13 cellular contexts compared by ENCODE assay signal in the genomic region with DNA sequence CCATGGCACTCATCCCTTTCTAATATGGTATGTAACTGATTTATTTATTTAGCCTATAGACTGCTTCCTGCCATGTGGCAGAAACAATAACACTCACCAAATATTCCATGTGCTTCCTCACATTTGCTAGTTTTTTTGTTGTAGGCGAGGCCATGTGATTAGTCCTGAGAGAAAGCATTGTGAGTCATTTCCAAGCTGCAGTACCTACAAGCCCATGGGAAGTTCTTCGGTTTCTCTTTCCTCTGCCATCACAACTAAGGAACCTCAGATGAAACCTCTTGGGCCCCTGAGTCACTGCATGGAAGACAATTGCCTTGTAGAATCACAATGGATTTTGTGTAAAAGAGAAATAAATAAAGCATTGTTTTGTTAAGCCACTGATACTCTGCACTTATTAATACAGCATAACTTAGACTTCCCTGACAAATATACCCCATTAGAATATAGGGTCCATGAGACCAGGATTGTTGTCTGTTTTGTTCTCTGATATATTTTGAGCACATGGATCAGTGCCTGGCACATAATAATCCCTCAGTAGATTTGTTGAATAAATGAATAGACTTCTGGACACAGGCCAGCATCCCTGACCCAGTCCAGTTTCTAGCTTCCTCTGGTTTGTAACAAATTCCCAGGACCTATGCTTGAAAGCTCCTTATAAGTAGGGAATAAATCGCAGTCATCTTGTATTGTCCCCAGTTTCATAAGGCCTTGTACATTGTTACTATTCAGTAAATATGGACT. TPM values are rescaled to one million over a fixed set of nuclear protein-coding genes. Genes with fewer than 3 reads are reported as not detected.
DNase-seq lines count a peak whose midpoint lies in the region; ATAC-seq and TF ChIP-seq lines count a peak whose summit lies in the region.
"Had no signal": no experiment of that assay in that cellular context is flagged by ENCODE, and none has a peak within 500 bp of the region (broad histone marks: within the 10 kb centered on the region; RNA-seq: fewer than 3 reads in every experiment).

No MANE protein-coding gene starts in this region.

- POLR2A ChIA-PET in HCT116 (lab: Charles Lee): no interaction called here

- WGBS in smooth muscle cell (ENCODE audit: low lambda C conversion rate): 85% methylated on average over 3 of the region's 3 CpGs

- H3K79me2 ChIP-seq in HCT116 (ENCODE audit: insufficient read depth, low read length): no peaks in the 10 kb centered on the region
- H3K79me2 ChIP-seq in smooth muscle cell (ENCODE audit: low read depth): no peaks in the 10 kb centered on the region

- BruUV-seq in HCT116 (replicated peaks; lab: Mats Ljungman, UMichigan): no TSS peak

- H3K27ac ChIP-seq in HCT116 (ENCODE audit: low read depth, low read length): no peak overlapping the region
- no peak overlapping the region for H3K27ac ChIP-seq in smooth muscle cell (ENCODE audit: low read depth)
- H3K27ac ChIP-seq: right atrium auricular region, upper lobe of left lung had no signal

- intact Hi-C loops in HCT116 (cut with micrococcal nuclease): no loop called here

- TF ChIP-seq CTCF in HCT116 (IDR thresholded peaks at IDR 0.05 in 2 of 3, conservative IDR thresholded peaks at IDR 0.05 in 1 of 3; ENCODE audit: borderline replicate concordance in 1 of 3, insufficient read depth in 1 of 3, low read depth in 2 of 3, low read length in 2 of 3): no peak
- TF ChIP-seq CTCF in fibroblast of mammary gland (conservative IDR thresholded peaks at IDR 0.05; ENCODE audit: control insufficient read depth, insufficient read depth, low read depth, low read length): no peak
- TF ChIP-seq CTCF in smooth muscle cell (IDR thresholded peaks at IDR 0.05; ENCODE audit: borderline replicate concordance, insufficient read depth, poor library complexity, severe bottlenecking): no peak

- RAD21 ChIA-PET in HCT116 (lab: Charles Lee; ENCODE audit: low non-redundant PET in 1 of 2, low total read pairs in 2 of 2, uncharacterized antibody in 2 of 2, unreplicated experiment in 2 of 2): no interaction called here

- CTCF ChIA-PET in HCT116 (lab: Charles Lee): no interaction called here
- CTCF ChIA-PET in activated CD8-positive, alpha-beta memory T cell treated with anti-CD3 and anti-CD28 coated beads, Interleukin-2, amount 10 ng/mL, durations not matched to agents 7 days and 5 days (lab: Charles Lee): no interaction called here

- H2AFZ ChIP-seq in HCT116 (ENCODE audit: low read depth, low read length, poor library complexity, severe bottlenecking) (peak overlapping the region; percentile 23), smooth muscle cell (ENCODE audit: low read depth) (no peak overlapping the region)

- H3K27ac Mint-ChIP-seq in activated CD8-positive, alpha-beta memory T cell treated with anti-CD3 and anti-CD28 coated beads, Interleukin-2, amount 10 ng/mL, durations not matched to agents 7 days and 5 days: no peak overlapping the region
- H3K27ac Mint-ChIP-seq: CD4-positive, alpha-beta memory T cell had no signal

- peaks cover 4% of the 10 kb centered on the region for H3K27me3 Mint-ChIP-seq in activated CD8-positive, alpha-beta memory T cell treated with anti-CD3 and anti-CD28 coated beads, Interleukin-2, amount 10 ng/mL, durations not matched to agents 7 days and 5 days

- ATAC-seq in HCT116 (no peak), HG03175 (IDR thresholded peaks at IDR 0.05; ENCODE audit: unreplicated experiment) (no peak), HG03442 (IDR thresholded peaks at IDR 0.05; ENCODE audit: unreplicated experiment) (no peak)
- no peak for ATAC-seq in activated CD8-positive, alpha-beta memory T cell treated with anti-CD3 and anti-CD28 coated beads, Interleukin-2, amount 10 ng/mL, durations not matched to agents 7 days and 5 days

- no peaks in the 10 kb centered on the region for H3K9me3 ChIP-seq in HCT116 (ENCODE audit: control insufficient read depth in 1 of 2, insufficient read depth in 1 of 2, low read depth in 1 of 2, low read length in 2 of 2)
- no peaks in the 10 kb centered on the region for H3K9me3 ChIP-seq in smooth muscle cell (replicated peaks; ENCODE audit: low read depth)
- H3K9me3 ChIP-seq: right atrium auricular region, upper lobe of left lung had no signal

- peaks cover 0 to 19% of the 10 kb centered on the region in 2 experiments; a peak in 2 of 4 replicates for H3K4me1 ChIP-seq in HCT116 (ENCODE audit: control insufficient read depth in 1 of 2, insufficient read depth in 2 of 2, low read length in 2 of 2)
- no peaks in the 10 kb centered on the region for H3K4me1 ChIP-seq in smooth muscle cell (ENCODE audit: low read depth)
- H3K4me1 ChIP-seq: upper lobe of left lung had no signal

- H3K27me3 ChIP-seq in HCT116 (ENCODE audit: insufficient read depth, low read length) (no peaks in the 10 kb centered on the region), smooth muscle cell (ENCODE audit: low read depth) (no peaks in the 10 kb centered on the region)
- H3K27me3 ChIP-seq: heart right ventricle, right atrium auricular region, upper lobe of left lung had no signal

- H3K9me3 Mint-ChIP-seq in activated CD8-positive, alpha-beta memory T cell treated with anti-CD3 and anti-CD28 coated beads, Interleukin-2, amount 10 ng/mL, durations not matched to agents 7 days and 5 days (ENCODE audit: low read depth): no peaks in the 10 kb centered on the region

- no peak for TF ChIP-seq POLR2A in HCT116 (IDR thresholded peaks at IDR 0.05; ENCODE audit: borderline replicate concordance, extremely low read depth, insufficient read depth, insufficient read length)

- no peaks in the 10 kb centered on the region for H3K36me3 Mint-ChIP-seq in activated CD8-positive, alpha-beta memory T cell treated with anti-CD3 and anti-CD28 coated beads, Interleukin-2, amount 10 ng/mL, durations not matched to agents 7 days and 5 days
- H3K36me3 Mint-ChIP-seq: CD4-positive, alpha-beta memory T cell had no signal

- H3K9ac ChIP-seq in HCT116 (ENCODE audit: low read length) (no peak overlapping the region), smooth muscle cell (ENCODE audit: low read depth) (no peak overlapping the region)

- H3K4me3 ChIP-seq in HCT116 (replicated peaks in 1 of 2; ENCODE audit: low read depth in 1 of 2, low read length in 2 of 2) (no peak overlapping the region), fibroblast of mammary gland (ENCODE audit: control insufficient read depth, low read depth, low read length) (no peak overlapping the region), smooth muscle cell (no peak overlapping the region)
- H3K4me3 ChIP-seq: heart right ventricle, right atrium auricular region, upper lobe of left lung had no signal

- DNase-seq in HCT116 (ENCODE audit: low read depth, low spot score) (peak; percentile 7), SK-MEL-5 (ENCODE audit: low read depth, low spot score) (peak; percentile 84), fibroblast of mammary gland (ENCODE audit: low read depth) (peak; percentile 91), renal cortical epithelial cell (ENCODE audit: low read depth) (peak; percentile 89), smooth muscle cell (lab: John Stamatoyannopoulos, UW; ENCODE audit: unreplicated experiment) (no peak)
- no peak for DNase-seq in activated CD8-positive, alpha-beta memory T cell treated with anti-CD3 and anti-CD28 coated beads, Interleukin-2, amount 10 ng/mL, durations not matched to agents 7 days and 5 days
- DNase-seq: CD4-positive, alpha-beta memory T cell; cerebellar nuclear complex; heart right ventricle; upper lobe of left lung had no signal

- no peaks in the 10 kb centered on the region for H3K9me2 ChIP-seq in HCT116 (ENCODE audit: insufficient read depth)

- H3K4me2 ChIP-seq in HCT116 (ENCODE audit: low read length): no peak overlapping the region
- no peak overlapping the region for H3K4me2 ChIP-seq in smooth muscle cell

- no peak for TF ChIP-seq RAD21 in HCT116 (IDR thresholded peaks at IDR 0.05; ENCODE audit: low read depth)

- H3K4me1 Mint-ChIP-seq in activated CD8-positive, alpha-beta memory T cell treated with anti-CD3 and anti-CD28 coated beads, Interleukin-2, amount 10 ng/mL, durations not matched to agents 7 days and 5 days: no peaks in the 10 kb centered on the region
- H3K4me1 Mint-ChIP-seq: CD4-positive, alpha-beta memory T cell had no signal

- no peaks in the 10 kb centered on the region for H3F3A ChIP-seq in smooth muscle cell (ENCODE audit: low read depth)

- no peaks in the 10 kb centered on the region for H3K36me3 ChIP-seq in HCT116 (ENCODE audit: control insufficient read depth in 1 of 2, insufficient read depth in 2 of 2, low read length in 2 of 2)
- H3K36me3 ChIP-seq in smooth muscle cell (ENCODE audit: low read depth): no peaks in the 10 kb centered on the region
- H3K36me3 ChIP-seq: heart right ventricle, right atrium auricular region, upper lobe of left lung had no signal

- H3K4me3 Mint-ChIP-seq in activated CD8-positive, alpha-beta memory T cell treated with anti-CD3 and anti-CD28 coated beads, Interleukin-2, amount 10 ng/mL, durations not matched to agents 7 days and 5 days: no peak overlapping the region
- H3K4me3 Mint-ChIP-seq: CD4-positive, alpha-beta memory T cell had no signal

- no peaks in the 10 kb centered on the region for H4K20me1 ChIP-seq in HCT116 (ENCODE audit: insufficient read depth)
- no peaks in the 10 kb centered on the region for H4K20me1 ChIP-seq in smooth muscle cell (ENCODE audit: low read depth)

- in situ Hi-C loops in SK-MEL-5 (cut with HindIII; ENCODE audit: low pct_unique_long_range_greater_than_20kb, low sequenced_read_pairs): no loop called here

TF ChIP-seq in HCT116, 20 proteins besides CTCF, POLR2A, EP300 and RAD21 (continues in another document):
- no peak for TF ChIP-seq ZFX (IDR thresholded peaks at IDR 0.05)

RNA-seq across cellular contexts. Expression of a gene that starts 58.3 kb away (rescaled TPM):
- total RNA-seq in HCT116 (2021; ENCODE audit: unreplicated experiment) (105 TPM), renal cortical epithelial cell (47.8 and 53.8 TPM in 2 replicates), smooth muscle cell (130 and 141 TPM in 2 replicates)
- polyA plus RNA-seq in HCT116 (2012): 158 and 173 TPM in 2 replicates
- 7.4 and 9.4 TPM in 2 replicates for total RNA-seq in SK-MEL-5 (2014; rRNA removed; shearing (Covaris generic))
- polyA plus RNA-seq in SK-MEL-5 (2015; cell fraction: cytosol; rRNA removed): 31.4 and 31.6 TPM in 2 replicates
- polyA plus RNA-seq in SK-MEL-5 (2015; cell fraction: nucleus; rRNA removed): 30.4 and 54.8 TPM in 2 replicates
- polyA plus RNA-seq in smooth muscle cell: 205 and 250 TPM in 2 replicates
- 10 to 100 TPM; 30.2 to 33.7 TPM for total RNA-seq in activated CD8-positive, alpha-beta memory T cell treated with anti-CD3 and anti-CD28 coated beads, Interleukin-2, amount 10 ng/mL, durations not matched to agents 7 days and 5 days

Comparison
In these comparisons a context has a peak if more than half of its experiments do, and no peak if none do; other contexts are left out.
1. DNase-seq: peak in HCT116 (single experiment), SK-MEL-5 (single experiment), fibroblast of mammary gland (single experiment) and renal cortical epithelial cell (single experiment); none in smooth muscle cell (single experiment) and activated CD8-positive, alpha-beta memory T cell treated with anti-CD3 and anti-CD28 coated beads, Interleukin-2, amount 10 ng/mL, durations not matched to agents 7 days and 5 days (single experiment).